19 cellular contexts compared by ENCODE assay signal in the genomic region with DNA sequence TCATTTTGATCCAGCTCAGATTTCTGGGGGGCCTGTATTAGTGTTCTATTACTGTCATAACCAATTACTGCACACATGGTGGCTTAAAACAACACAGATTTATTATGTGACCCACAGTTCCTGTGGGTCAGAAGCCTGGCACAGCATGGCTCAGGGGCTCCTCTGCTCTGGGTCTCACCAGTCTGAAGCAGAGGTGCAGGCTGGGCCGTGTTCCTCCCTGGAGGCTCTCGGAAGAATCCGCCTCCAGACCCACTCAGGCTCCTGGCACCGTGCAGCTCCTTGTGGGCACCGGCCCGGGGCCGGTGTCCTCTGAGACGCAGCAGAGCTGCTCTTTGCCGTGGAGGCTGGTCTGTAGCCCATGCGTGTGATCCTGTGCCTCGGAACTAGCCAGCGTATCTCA.
"Had no signal": no experiment of that assay in that cellular context is flagged by ENCODE, and none has a peak within 500 bp of the region (broad histone marks: within the 10 kb centered on the region; RNA-seq: fewer than 3 reads in every experiment).

No MANE protein-coding gene starts in this region.

- H3K4me2 ChIP-seq: KMS-11, PC-9 had no signal

- ATAC-seq: activated CD4-positive, CD25-positive, alpha-beta regulatory T cell treated with anti-CD3 and anti-CD28 coated beads, Interleukin-2, amount 50 U/mL, for 24 hours; activated CD8-positive, alpha-beta T cell treated with anti-CD3 and anti-CD28 coated beads for 36 hours had no signal

- H3K4me3 ChIP-seq: adrenal gland, PC-9 had no signal

- H3K4me1 ChIP-seq: adrenal gland had no signal

- H3K36me3 ChIP-seq: adrenal gland had no signal

- DNase-seq: activated CD4-positive, alpha-beta T cell treated with anti-CD3 and anti-CD28 coated beads for 4 hours; activated CD8-positive, alpha-beta memory T cell treated with anti-CD3 and anti-CD28 coated beads, Interleukin-2, amount 50 U/mL, for 48 hours; activated CD8-positive, alpha-beta T cell treated with anti-CD3 and anti-CD28 coated beads for 36 hours; activated naive CD4-positive, alpha-beta T cell treated with anti-CD3 and anti-CD28 coated beads, Interleukin-2, amount 50 U/mL, for 16 hours; activated naive CD8-positive, alpha-beta T cell treated with anti-CD3 and anti-CD28 coated beads, Interleukin-2, amount 10 ng/mL, durations not matched to agents 7 days and 5 days; activated T-cell treated with anti-CD3 and anti-CD28 coated beads, Interleukin-2, amount 50 U/mL, for 1 hour; aorta; NCI-H1092; NCI-H1417; NCI-H1930; NCI-H2171 treated with DMSO at 0.1 percent for 48 hours; NCI-H226; NCI-H510A; PC-9; SIG-M5; T-helper 1 cell had no signal

- H3K9me3 ChIP-seq: adrenal gland had no signal

- H3K9ac ChIP-seq: KMS-11 had no signal

- H3K27ac ChIP-seq: adrenal gland, KMS-11, PC-9 had no signal
